Comparison of ENCODE assay signal across 7 cellular contexts in genomic region chr6:4134841-4135664, GRCh38.
A peak's percentile ranks its signal among the peaks of the same experiment; 100 is the strongest.
DNase-seq lines count a peak whose midpoint lies in the region; ATAC-seq and TF ChIP-seq lines count a peak whose summit lies in the region.

Gene ECI2, minus strand, starts transcription at chr6:4135575. Its CDS starts 15 bp downstream, at chr6:4135560.

- TF ChIP-seq POLR2A in GM15510 (IDR thresholded peaks at IDR 0.05; ENCODE audit: borderline replicate concordance, extremely low read depth, insufficient read length): peak; percentile 62

- TF ChIP-seq CTCF in VCaP (conservative IDR thresholded peaks at IDR 0.05): no peak
- TF ChIP-seq CTCF in coronary artery (IDR thresholded peaks at IDR 0.05): no peak

- DNase-seq in NCI-H1092 treated with DMSO at 0.1 percent for 48 hours (lab: John Stamatoyannopoulos, UW) (peak; percentile 45), coronary artery (ENCODE audit: low spot score) (peak; percentile 88)
- peak; percentile 53 for DNase-seq in stimulated activated CD4-positive, alpha-beta T cell treated with anti-CD3 and anti-CD28 coated beads, Interleukin-1b, Interleukin-23, amount 100 ng/mL, for 48 hours

- peak within 1 kb of the TSS; percentile 79 for H3K27ac ChIP-seq in VCaP
- peak within 1 kb of the TSS; percentile 90 to 96 for H3K27ac ChIP-seq in coronary artery
- H3K27ac ChIP-seq in layer of hippocampus (ENCODE audit: low read depth, low read length): peak within 1 kb of the TSS; percentile 90

- ATAC-seq in HG02623 (IDR thresholded peaks at IDR 0.05; ENCODE audit: unreplicated experiment): peak; percentile 43

- peak within 1 kb of the TSS; percentile 93 for H3K4me3 ChIP-seq in coronary artery

- no peaks in the 10 kb centered on the region for H3K27me3 ChIP-seq in layer of hippocampus (ENCODE audit: control insufficient read depth, insufficient read depth, low read length)

Comparison
In these comparisons a context has a peak if more than half of its experiments do, and no peak if none do; other contexts are left out.
1. Peak in every context shown above with its lines: DNase-seq, ATAC-seq, H3K4me3 ChIP-seq and H3K27ac ChIP-seq.